ENCODE assay signal across 8 cellular contexts in genomic region chrX:112642349-112642748, GRCh38. TPM values are rescaled to one million over a fixed set of nuclear protein-coding genes. Genes with fewer than 3 reads are reported as not detected.
DNase-seq lines count a peak whose midpoint lies in the region; ATAC-seq and TF ChIP-seq lines count a peak whose summit lies in the region.

No MANE protein-coding gene starts in this region.

- no peak overlapping the region for H3K4me2 ChIP-seq in osteoblast (ENCODE audit: insufficient read depth, low read length)

- no peaks in the 10 kb centered on the region for H3K9me3 Mint-ChIP-seq in activated CD8-positive, alpha-beta memory T cell treated with anti-CD3 and anti-CD28 coated beads, Interleukin-2, amount 10 ng/mL, durations not matched to agents 7 days and 5 days (ENCODE audit: low read depth)
- no peaks in the 10 kb centered on the region for H3K9me3 Mint-ChIP-seq in activated naive CD4-positive, alpha-beta T cell treated with anti-CD3 and anti-CD28 coated beads, Interleukin-2, amount 10 ng/mL, durations not matched to agents 7 days and 5 days

- no peak overlapping the region for H2AFZ ChIP-seq in osteoblast (ENCODE audit: low read length)

- H3K27ac Mint-ChIP-seq in activated CD8-positive, alpha-beta memory T cell treated with anti-CD3 and anti-CD28 coated beads, Interleukin-2, amount 10 ng/mL, durations not matched to agents 7 days and 5 days = no peak overlapping the region
- no peak overlapping the region for H3K27ac Mint-ChIP-seq in activated naive CD4-positive, alpha-beta T cell treated with anti-CD3 and anti-CD28 coated beads, Interleukin-2, amount 10 ng/mL, durations not matched to agents 7 days and 5 days

- H3K36me3 Mint-ChIP-seq in activated CD8-positive, alpha-beta memory T cell treated with anti-CD3 and anti-CD28 coated beads, Interleukin-2, amount 10 ng/mL, durations not matched to agents 7 days and 5 days = no peaks in the 10 kb centered on the region
- H3K36me3 Mint-ChIP-seq in activated naive CD4-positive, alpha-beta T cell treated with anti-CD3 and anti-CD28 coated beads, Interleukin-2, amount 10 ng/mL, durations not matched to agents 7 days and 5 days = no peaks in the 10 kb centered on the region

- ATAC-seq in activated CD8-positive, alpha-beta memory T cell treated with anti-CD3 and anti-CD28 coated beads, Interleukin-2, amount 10 ng/mL, durations not matched to agents 7 days and 5 days = peak; percentile 36
- ATAC-seq in HG03139 (IDR thresholded peaks at IDR 0.05; ENCODE audit: unreplicated experiment) = peak; percentile 41

- no peaks in the 10 kb centered on the region for H3K79me2 ChIP-seq in osteoblast (ENCODE audit: insufficient read depth, low read length)

- no peak overlapping the region for H3K4me3 Mint-ChIP-seq in activated CD8-positive, alpha-beta memory T cell treated with anti-CD3 and anti-CD28 coated beads, Interleukin-2, amount 10 ng/mL, durations not matched to agents 7 days and 5 days
- no peak overlapping the region for H3K4me3 Mint-ChIP-seq in activated naive CD4-positive, alpha-beta T cell treated with anti-CD3 and anti-CD28 coated beads, Interleukin-2, amount 10 ng/mL, durations not matched to agents 7 days and 5 days

- no peak overlapping the region for H3K27ac ChIP-seq in osteoblast (ENCODE audit: low read depth, low read length)

- no peak overlapping the region for H3K4me3 ChIP-seq in osteoblast (ENCODE audit: insufficient read depth, low read length)

- DNase-seq in activated CD8-positive, alpha-beta memory T cell treated with anti-CD3 and anti-CD28 coated beads, Interleukin-2, amount 10 ng/mL, durations not matched to agents 7 days and 5 days = peak; percentile 40
- no peak for DNase-seq in activated CD8-positive, alpha-beta memory T cell treated with anti-CD3 and anti-CD28 coated beads for 24 hours
- DNase-seq in NCI-H446 treated with DMSO at 0.1 percent for 48 hours (lab: John Stamatoyannopoulos, UW) (peak; percentile 2), globus pallidus (ENCODE audit: low spot score) (peak; percentile 38), osteoblast (ENCODE audit: insufficient read length, low spot score, missing footprints) (peak; percentile 85), NCI-H226 (no peak)
- DNase-seq in activated naive CD4-positive, alpha-beta T cell treated with anti-CD3 and anti-CD28 coated beads, Interleukin-2, amount 10 ng/mL, durations not matched to agents 7 days and 5 days = peak; percentile 25

- CTCF ChIA-PET in activated CD8-positive, alpha-beta memory T cell treated with anti-CD3 and anti-CD28 coated beads, Interleukin-2, amount 10 ng/mL, durations not matched to agents 7 days and 5 days (lab: Charles Lee) = interaction anchor here (1.1 to 1.5 kb wide), 2 partner anchors 11 to 772 kb away, joined by 3 read pairs; no protein-coding TSS in a partner anchor
- CTCF ChIA-PET in activated naive CD4-positive, alpha-beta T cell treated with anti-CD3 and anti-CD28 coated beads, Interleukin-2, amount 10 ng/mL, durations not matched to agents 7 days and 5 days (lab: Charles Lee) = interaction anchor here (0.6 to 3.1 kb wide), 4 partner anchors 89 to 964 kb away, joined by 3 to 11 read pairs (median 3); no protein-coding TSS in a partner anchor

- H3K4me1 ChIP-seq in osteoblast (ENCODE audit: insufficient read depth, low read length) = peaks cover 6% of the 10 kb centered on the region

- H4K20me1 ChIP-seq in osteoblast (ENCODE audit: insufficient read depth, low read length) = no peaks in the 10 kb centered on the region

- no peaks in the 10 kb centered on the region for H3K36me3 ChIP-seq in osteoblast (ENCODE audit: insufficient read depth, low read length)

- no peaks in the 10 kb centered on the region for H3K27me3 Mint-ChIP-seq in activated CD8-positive, alpha-beta memory T cell treated with anti-CD3 and anti-CD28 coated beads, Interleukin-2, amount 10 ng/mL, durations not matched to agents 7 days and 5 days
- H3K27me3 Mint-ChIP-seq in activated naive CD4-positive, alpha-beta T cell treated with anti-CD3 and anti-CD28 coated beads, Interleukin-2, amount 10 ng/mL, durations not matched to agents 7 days and 5 days = no peaks in the 10 kb centered on the region

- peaks cover 6% of the 10 kb centered on the region for H3K27me3 ChIP-seq in osteoblast (ENCODE audit: insufficient read depth, low read length)

- H3K4me1 Mint-ChIP-seq in activated CD8-positive, alpha-beta memory T cell treated with anti-CD3 and anti-CD28 coated beads, Interleukin-2, amount 10 ng/mL, durations not matched to agents 7 days and 5 days = peaks cover 7% of the 10 kb centered on the region
- H3K4me1 Mint-ChIP-seq in activated naive CD4-positive, alpha-beta T cell treated with anti-CD3 and anti-CD28 coated beads, Interleukin-2, amount 10 ng/mL, durations not matched to agents 7 days and 5 days = peaks cover 12% of the 10 kb centered on the region

- TF ChIP-seq CTCF in osteoblast (IDR thresholded peaks at IDR 0.05; ENCODE audit: extremely low read depth, low read depth, low read length) = peak; percentile 76

- no peaks in the 10 kb centered on the region for H3K9me3 ChIP-seq in osteoblast (ENCODE audit: low read depth, low read length)

RNA-seq across cellular contexts. Expression of gene LHFPL1, which starts 37.4 kb away (rescaled TPM):
- under 1 TPM in 1 of 2 experiments, not detected in 1; 0.16 TPM for total RNA-seq in activated CD8-positive, alpha-beta memory T cell treated with anti-CD3 and anti-CD28 coated beads, Interleukin-2, amount 10 ng/mL, durations not matched to agents 7 days and 5 days
- total RNA-seq in osteoblast = not detected in 2 replicates

Comparison
In these comparisons a context has a peak if more than half of its experiments do, and no peak if none do; other contexts are left out.
1. DNase-seq: peak in activated CD8-positive, alpha-beta memory T cell treated with anti-CD3 and anti-CD28 coated beads, Interleukin-2, amount 10 ng/mL, durations not matched to agents 7 days and 5 days (single experiment), NCI-H446 treated with DMSO at 0.1 percent for 48 hours (single experiment), activated naive CD4-positive, alpha-beta T cell treated with anti-CD3 and anti-CD28 coated beads, Interleukin-2, amount 10 ng/mL, durations not matched to agents 7 days and 5 days (single experiment), globus pallidus (single experiment) and osteoblast (single experiment); none in activated CD8-positive, alpha-beta memory T cell treated with anti-CD3 and anti-CD28 coated beads for 24 hours (single experiment) and NCI-H226 (single experiment).